ENCODE assay signal across 8 cellular contexts in genomic region chr11:67022341-67022933, GRCh38.
A peak's percentile ranks its signal among the peaks of the same experiment; 100 is the strongest.
DNase-seq lines count a peak whose midpoint lies in the region; ATAC-seq and TF ChIP-seq lines count a peak whose summit lies in the region.

No MANE protein-coding gene starts in this region.

- no peak overlapping the region for H3K4me3 Mint-ChIP-seq in T-helper 2 cell treated with Interferon-gamma antibody and Interleukin-4, amounts not matched to agents 5 μg/mL and 100 μg/mL, for 36 hours

- ATAC-seq in SK-N-SH treated with all-trans-retinoic acid at 6 μM for 48 hours (peak; percentile 19; the same call in 2 of the 3 replicates), HG02885 (IDR thresholded peaks at IDR 0.05; ENCODE audit: poor library complexity, unreplicated experiment) (no peak)

- intact Hi-C loops in head of caudate nucleus (cut with DNase I): no loop called here

- peaks cover 69% of the 10 kb centered on the region for H3K27me3 Mint-ChIP-seq in T-helper 2 cell treated with Interferon-gamma antibody and Interleukin-4, amounts not matched to agents 5 μg/mL and 100 μg/mL, for 36 hours (ENCODE audit: low read depth)

- H3K9me3 Mint-ChIP-seq in T-helper 2 cell treated with Interferon-gamma antibody and Interleukin-4, amounts not matched to agents 5 μg/mL and 100 μg/mL, for 36 hours: peaks cover 3% of the 10 kb centered on the region

- H3K4me3 ChIP-seq in retinal pigment epithelial cell (ENCODE audit: low read length): peak overlapping the region; percentile 38

- TF ChIP-seq CTCF in retinal pigment epithelial cell (conservative IDR thresholded peaks at IDR 0.05; ENCODE audit: low read depth, low read length): no peak

- no peak overlapping the region for H3K27ac Mint-ChIP-seq in T-helper 2 cell treated with Interferon-gamma antibody and Interleukin-4, amounts not matched to agents 5 μg/mL and 100 μg/mL, for 36 hours

- DNase-seq in HK-2 (ENCODE audit: unreplicated experiment): peak; percentile 75
- peak in 41 of 42 donors; percentile 42 to 88 (median 72) for DNase-seq in head of caudate nucleus
- DNase-seq in retinal pigment epithelial cell (ENCODE audit: low read depth): no peak
- no peak for DNase-seq in AG20443 (ENCODE audit: low spot score)
- no peak for DNase-seq in DMS53 treated with DMSO at 0.1 percent for 48 hours (lab: John Stamatoyannopoulos, UW; ENCODE audit: unreplicated experiment)
- DNase-seq in T-helper 2 cell treated with Interferon-gamma antibody and Interleukin-4, amounts not matched to agents 5 μg/mL and 100 μg/mL, for 36 hours (ENCODE audit: low spot score): no peak

- H3K36me3 Mint-ChIP-seq in T-helper 2 cell treated with Interferon-gamma antibody and Interleukin-4, amounts not matched to agents 5 μg/mL and 100 μg/mL, for 36 hours (ENCODE audit: low read depth): no peaks in the 10 kb centered on the region

- H3K4me1 Mint-ChIP-seq in T-helper 2 cell treated with Interferon-gamma antibody and Interleukin-4, amounts not matched to agents 5 μg/mL and 100 μg/mL, for 36 hours (ENCODE audit: low read depth): peaks cover 11% of the 10 kb centered on the region

TF ChIP-seq in SK-N-SH treated with all-trans-retinoic acid at 6 μM for 48 hours, 23 proteins besides CTCF, POLR2A, EP300 and RAD21:
- TF ChIP-seq ESRRG (CRISPR knock-in tag; IDR thresholded peaks at IDR 0.05) (no peak), BACH2 (CRISPR knock-in tag; IDR thresholded peaks at IDR 0.05; ENCODE audit: borderline replicate concordance) (no peak), CSDC2 (CRISPR knock-in tag; IDR thresholded peaks at IDR 0.05) (no peak), ISL1 (CRISPR knock-in tag; IDR thresholded peaks at IDR 0.05) (no peak), RARB (CRISPR knock-in tag; IDR thresholded peaks at IDR 0.05) (no peak), OSR1 (CRISPR knock-in tag; IDR thresholded peaks at IDR 0.05) (no peak)
- TF ChIP-seq, protein P1, sequence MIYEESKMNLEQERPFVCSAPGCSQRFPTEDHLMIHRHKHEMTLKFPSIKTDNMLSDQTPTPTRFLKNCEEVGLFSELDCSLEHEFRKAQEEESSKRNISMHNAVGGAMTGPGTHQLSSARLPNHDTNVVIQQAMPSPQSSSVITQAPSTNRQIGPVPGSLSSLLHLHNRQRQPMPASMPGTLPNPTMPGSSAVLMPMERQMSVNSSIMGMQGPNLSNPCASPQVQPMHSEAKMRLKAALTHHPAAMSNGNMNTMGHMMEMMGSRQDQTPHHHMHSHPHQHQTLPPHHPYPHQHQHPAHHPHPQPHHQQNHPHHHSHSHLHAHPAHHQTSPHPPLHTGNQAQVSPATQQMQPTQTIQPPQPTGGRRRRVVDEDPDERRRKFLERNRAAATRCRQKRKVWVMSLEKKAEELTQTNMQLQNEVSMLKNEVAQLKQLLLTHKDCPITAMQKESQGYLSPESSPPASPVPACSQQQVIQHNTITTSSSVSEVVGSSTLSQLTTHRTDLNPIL (CRISPR knock-in tag; IDR thresholded peaks at IDR 0.05; ENCODE audit: low read depth): no peak

Comparison
In these comparisons a context has a peak if more than half of its experiments do, and no peak if none do; other contexts are left out.
1. DNase-seq: peak in HK-2 (single experiment) and head of caudate nucleus (41 of 42); none in retinal pigment epithelial cell (single experiment), AG20443 (single experiment), DMS53 treated with DMSO at 0.1 percent for 48 hours (single experiment) and T-helper 2 cell treated with Interferon-gamma antibody and Interleukin-4, amounts not matched to agents 5 μg/mL and 100 μg/mL, for 36 hours (single experiment).